In genomic region chr15:52100807-52101206, GRCh38 we compare ENCODE assay signal across 9 cellular contexts. TPM values are rescaled to one million over a fixed set of nuclear protein-coding genes. Genes with fewer than 3 reads are reported as not detected.
DNase-seq lines count a peak whose midpoint lies in the region; ATAC-seq and TF ChIP-seq lines count a peak whose summit lies in the region.
"Had no signal": no experiment of that assay in that cellular context is flagged by ENCODE, and none has a peak within 500 bp of the region (broad histone marks: within the 10 kb centered on the region; RNA-seq: fewer than 3 reads in every experiment).

No MANE protein-coding gene starts in this region.

- intact Hi-C loops in left ventricle myocardium superior (cut with micrococcal nuclease) = no loop called here

- no peak for TF ChIP-seq CTCF in thoracic aorta (IDR thresholded peaks at IDR 0.05)
- no peak for TF ChIP-seq CTCF in GM13976 (IDR thresholded peaks at IDR 0.05; ENCODE audit: borderline replicate concordance, control extremely low read depth, extremely low read depth, insufficient read depth, missing control alignments)

- H3K4me3 ChIP-seq in thoracic aorta = no peak overlapping the region

- H3K4me1 Mint-ChIP-seq in stimulated activated effector memory CD8-positive, alpha-beta T cell treated with anti-CD3 and anti-CD28 coated beads, Interleukin-12 subunit alpha, Interleukin-12 subunit beta, amount 100 ng/mL, for 72 hours = peaks cover 11% of the 10 kb centered on the region

- H3K27me3 ChIP-seq in thoracic aorta (replicated peaks; ENCODE audit: insufficient read depth) = no peaks in the 10 kb centered on the region

- in situ Hi-C loops in GM13976 (cut with MboI; ENCODE audit: low sequenced_read_pairs, unreplicated experiment) = no loop called here

- H3K4me3 Mint-ChIP-seq in stimulated activated effector memory CD8-positive, alpha-beta T cell treated with anti-CD3 and anti-CD28 coated beads, Interleukin-12 subunit alpha, Interleukin-12 subunit beta, amount 100 ng/mL, for 72 hours = no peak overlapping the region
- H3K4me3 Mint-ChIP-seq: naive thymus-derived CD8-positive, alpha-beta T cell had no signal

- H3K9me3 Mint-ChIP-seq in stimulated activated effector memory CD8-positive, alpha-beta T cell treated with anti-CD3 and anti-CD28 coated beads, Interleukin-12 subunit alpha, Interleukin-12 subunit beta, amount 100 ng/mL, for 72 hours = no peaks in the 10 kb centered on the region
- H3K9me3 Mint-ChIP-seq: naive thymus-derived CD8-positive, alpha-beta T cell had no signal

- H3K36me3 Mint-ChIP-seq in stimulated activated effector memory CD8-positive, alpha-beta T cell treated with anti-CD3 and anti-CD28 coated beads, Interleukin-12 subunit alpha, Interleukin-12 subunit beta, amount 100 ng/mL, for 72 hours = no peaks in the 10 kb centered on the region
- H3K36me3 Mint-ChIP-seq: naive thymus-derived CD8-positive, alpha-beta T cell had no signal

- ATAC-seq in left ventricle myocardium superior (no peak), thoracic aorta (ENCODE audit: insufficient number of reproducible peaks, low FRiP score, low read depth) (peak; percentile 17), HG03025 (IDR thresholded peaks at IDR 0.05; ENCODE audit: low FRiP score, unreplicated experiment) (no peak)
- no peak for ATAC-seq in stimulated activated effector memory CD8-positive, alpha-beta T cell treated with anti-CD3 and anti-CD28 coated beads, Interleukin-12 subunit alpha, Interleukin-12 subunit beta, amount 100 ng/mL, for 72 hours
- ATAC-seq: naive thymus-derived CD8-positive, alpha-beta T cell had no signal

- peak; percentile 50 for DNase-seq in DMS53 (lab: John Stamatoyannopoulos, UW)
- DNase-seq in DMS53 treated with DMSO at 0.1 percent for 48 hours (lab: John Stamatoyannopoulos, UW; ENCODE audit: unreplicated experiment) = no peak
- peak; percentile 49 for DNase-seq in T1000 (lab: John Stamatoyannopoulos, UW)
- peak; percentile 86 for DNase-seq in left ventricle myocardium superior
- no peak for DNase-seq in thoracic aorta (ENCODE audit: low spot score)
- no peak for DNase-seq in stimulated activated effector memory CD8-positive, alpha-beta T cell treated with anti-CD3 and anti-CD28 coated beads, Interleukin-12 subunit alpha, Interleukin-12 subunit beta, amount 100 ng/mL, for 72 hours (ENCODE audit: low spot score in 2 of 2)
- DNase-seq in GM13976 (ENCODE audit: low spot score) = no peak
- DNase-seq: naive thymus-derived CD8-positive, alpha-beta T cell had no signal

- no peaks in the 10 kb centered on the region for H3K36me3 ChIP-seq in thoracic aorta

- peaks cover 6 to 12% of the 10 kb centered on the region in 2 donors for H3K4me1 ChIP-seq in thoracic aorta (ENCODE audit: control insufficient read depth in 1 of 2, low read depth in 2 of 2)

- no peak overlapping the region for H3K27ac ChIP-seq in thoracic aorta

- no peaks in the 10 kb centered on the region for H3K9me3 ChIP-seq in thoracic aorta

- no peak overlapping the region for H3K27ac Mint-ChIP-seq in stimulated activated effector memory CD8-positive, alpha-beta T cell treated with anti-CD3 and anti-CD28 coated beads, Interleukin-12 subunit alpha, Interleukin-12 subunit beta, amount 100 ng/mL, for 72 hours
- H3K27ac Mint-ChIP-seq: naive thymus-derived CD8-positive, alpha-beta T cell had no signal

RNA-seq across cellular contexts. Expression of gene BCL2L10, which starts 11.8 kb away (rescaled TPM):
- not detected for total RNA-seq in left ventricle myocardium superior
- not detected for total RNA-seq in thoracic aorta

Comparison
In these comparisons a context has a peak if more than half of its experiments do, and no peak if none do; other contexts are left out.
1. DNase-seq: peak in DMS53 (single experiment), T1000 (single experiment) and left ventricle myocardium superior (single experiment); none in DMS53 treated with DMSO at 0.1 percent for 48 hours (single experiment), thoracic aorta (single experiment), stimulated activated effector memory CD8-positive, alpha-beta T cell treated with anti-CD3 and anti-CD28 coated beads, Interleukin-12 subunit alpha, Interleukin-12 subunit beta, amount 100 ng/mL, for 72 hours (0 of 2) and GM13976 (single experiment).